Comparison of ENCODE assay signal across 20 cellular contexts in genomic region chr7:444606-445005, GRCh38.
"Had no signal": no experiment of that assay in that cellular context is flagged by ENCODE, and none has a peak within 500 bp of the region (broad histone marks: within the 10 kb centered on the region; RNA-seq: fewer than 3 reads in every experiment).

No MANE protein-coding gene starts in this region.

- H3K27ac Mint-ChIP-seq: activated naive CD8-positive, alpha-beta T cell treated with anti-CD3 and anti-CD28 coated beads for 36 hours; stimulated activated naive B cell treated with anti-CD40 and anti-IgM and Interleukin-4, amounts not matched to agents 10 μg/mL and 1 μg/mL and 100 μg/mL, for 72 hours; WTC11 had no signal

- H3K4me3 ChIP-seq: coronary artery, lower lobe of right lung, right lobe of liver, upper lobe of left lung had no signal

- H3K27me3 Mint-ChIP-seq: activated naive CD8-positive, alpha-beta T cell treated with anti-CD3 and anti-CD28 coated beads for 36 hours; naive thymus-derived CD8-positive, alpha-beta T cell had no signal

- DNase-seq: activated CD8-positive, alpha-beta memory T cell treated with anti-CD3 and anti-CD28 coated beads for 24 hours; activated CD8-positive, alpha-beta memory T cell treated with anti-CD3 and anti-CD28 coated beads, Interleukin-2, amount 50 U/mL, for 4 hours; activated naive CD4-positive, alpha-beta T cell treated with Interleukin-2 at 50 U/mL for 16 hours; activated naive CD8-positive, alpha-beta T cell treated with anti-CD3 and anti-CD28 coated beads for 36 hours; activated T-cell treated with anti-CD3 and anti-CD28 coated beads, Interleukin-2, amount 50 U/mL, for 48 hours; cerebellar nuclear complex; foreskin keratinocyte; kidney; lower lobe of right lung; naive thymus-derived CD8-positive, alpha-beta T cell; right lobe of liver; small intestine; stimulated activated CD4-positive, alpha-beta T cell treated with anti-CD3 and anti-CD28 coated beads, Interleukin-2, amount 100 ng/mL, for 24 hours; stimulated activated naive B cell treated with anti-CD40 and anti-IgM and Interleukin-4, amounts not matched to agents 10 μg/mL and 1 μg/mL and 100 μg/mL, for 72 hours; T-helper 9 cell had no signal

- H3K4me3 Mint-ChIP-seq: activated naive CD8-positive, alpha-beta T cell treated with anti-CD3 and anti-CD28 coated beads for 36 hours; naive thymus-derived CD8-positive, alpha-beta T cell; stimulated activated naive B cell treated with anti-CD40 and anti-IgM and Interleukin-4, amounts not matched to agents 10 μg/mL and 1 μg/mL and 100 μg/mL, for 72 hours; WTC11 had no signal

- ATAC-seq: foreskin keratinocyte; naive thymus-derived CD8-positive, alpha-beta T cell; stimulated activated naive B cell treated with anti-CD40 and anti-IgM and Interleukin-4, amounts not matched to agents 10 μg/mL and 1 μg/mL and 100 μg/mL, for 72 hours; WTC11 had no signal

- H3K4me1 ChIP-seq: foreskin keratinocyte, lower lobe of right lung, parathyroid adenoma, right lobe of liver, upper lobe of left lung had no signal

- H3K9me3 Mint-ChIP-seq: activated naive CD8-positive, alpha-beta T cell treated with anti-CD3 and anti-CD28 coated beads for 36 hours; WTC11 had no signal

- H3K36me3 Mint-ChIP-seq: activated naive CD8-positive, alpha-beta T cell treated with anti-CD3 and anti-CD28 coated beads for 36 hours; naive thymus-derived CD8-positive, alpha-beta T cell; stimulated activated naive B cell treated with anti-CD40 and anti-IgM and Interleukin-4, amounts not matched to agents 10 μg/mL and 1 μg/mL and 100 μg/mL, for 72 hours; WTC11 had no signal

- H3K27ac ChIP-seq: coronary artery, epithelial cell of prostate, foreskin keratinocyte, lower lobe of right lung, parathyroid adenoma, right lobe of liver, upper lobe of left lung had no signal

- H3K4me1 Mint-ChIP-seq: stimulated activated naive B cell treated with anti-CD40 and anti-IgM and Interleukin-4, amounts not matched to agents 10 μg/mL and 1 μg/mL and 100 μg/mL, for 72 hours had no signal

- H3K9me3 ChIP-seq: lower lobe of right lung, right lobe of liver, upper lobe of left lung had no signal

- H3K36me3 ChIP-seq: lower lobe of right lung, right lobe of liver, upper lobe of left lung had no signal
